40 cellular contexts compared by ENCODE assay signal in genomic region chr12:131162113-131162512, GRCh38.
"Had no signal": no experiment of that assay in that cellular context is flagged by ENCODE, and none has a peak within 500 bp of the region (broad histone marks: within the 10 kb centered on the region; RNA-seq: fewer than 3 reads in every experiment).

No MANE protein-coding gene starts in this region.

- H3K4me1 ChIP-seq: adrenal gland, body of pancreas, breast epithelium had no signal

- H3K27me3 ChIP-seq: body of pancreas, brain microvascular endothelial cell, cardiac muscle cell had no signal

- H3K4me1 Mint-ChIP-seq: activated B cell treated with CpG ODN at 0.5 μM for 24 hours; activated CD4-positive, alpha-beta T cell treated with anti-CD3 and anti-CD28 coated beads for 36 hours; activated naive CD8-positive, alpha-beta T cell treated with anti-CD3 and anti-CD28 coated beads for 36 hours; activated T-helper 17 cell treated with anti-CD3 and anti-CD28 coated beads, Interleukin-2, amount 50 U/mL, for 72 hours; central memory CD8-positive, alpha-beta T cell had no signal

- H3K27ac Mint-ChIP-seq: activated B cell treated with CpG ODN at 0.5 μM for 24 hours; activated CD4-positive, alpha-beta memory T cell treated with anti-CD3 and anti-CD28 coated beads for 36 hours; activated CD4-positive, alpha-beta T cell treated with anti-CD3 and anti-CD28 coated beads for 36 hours; activated CD8-positive, alpha-beta T cell treated with anti-CD3 and anti-CD28 coated beads for 36 hours; activated naive CD4-positive, alpha-beta T cell treated with anti-CD3 and anti-CD28 coated beads for 36 hours; activated naive CD4-positive, alpha-beta T cell treated with anti-CD3 and anti-CD28 coated beads, Interleukin-2, amount 50 U/mL, for 72 hours; activated naive CD8-positive, alpha-beta T cell treated with anti-CD3 and anti-CD28 coated beads for 36 hours; activated T-cell treated with anti-CD3 and anti-CD28 coated beads, Interleukin-2, amount 50 U/mL, for 72 hours; activated T-helper 1 cell treated with anti-CD3 and anti-CD28 coated beads, Interleukin-12 subunit alpha, Interleukin-12 subunit beta, Interleukin-2, Interleukin-4 antibody, amounts not matched to agents 30 ng/mL and 10 ng/mL and 1 ng/mL, durations not matched to agents 14 hours and 24 hours and 36 hours; activated T-helper 17 cell treated with anti-CD3 and anti-CD28 coated beads, Interleukin-2, amount 50 U/mL, for 72 hours; T-helper 1 cell treated with Interleukin-12 subunit alpha and Interleukin-12 subunit beta and Interleukin-4 antibody, amounts not matched to agents 30 μg/mL and 1 μg/mL, for 36 hours; T-helper 2 cell treated with Interferon-gamma antibody and Interleukin-4, amounts not matched to agents 5 μg/mL and 100 μg/mL, for 36 hours had no signal

- FAIRE-seq: astrocyte, TTC549 had no signal

- H3K9me3 Mint-ChIP-seq: activated B cell treated with CpG ODN at 0.5 μM for 24 hours; activated CD4-positive, alpha-beta memory T cell treated with anti-CD3 and anti-CD28 coated beads for 36 hours; activated CD8-positive, alpha-beta T cell treated with anti-CD3 and anti-CD28 coated beads for 36 hours; activated naive CD4-positive, alpha-beta T cell treated with anti-CD3 and anti-CD28 coated beads for 36 hours; activated naive CD4-positive, alpha-beta T cell treated with anti-CD3 and anti-CD28 coated beads, Interleukin-2, amount 50 U/mL, for 72 hours; activated naive CD8-positive, alpha-beta T cell treated with anti-CD3 and anti-CD28 coated beads for 36 hours; activated T-cell treated with anti-CD3 and anti-CD28 coated beads, Interleukin-2, amount 50 U/mL, for 4 hours; activated T-cell treated with anti-CD3 and anti-CD28 coated beads, Interleukin-2, amount 50 U/mL, for 72 hours; activated T-helper 1 cell treated with anti-CD3 and anti-CD28 coated beads, Interleukin-12 subunit alpha, Interleukin-12 subunit beta, Interleukin-2, Interleukin-4 antibody, amounts not matched to agents 30 ng/mL and 10 ng/mL and 1 ng/mL, durations not matched to agents 14 hours and 24 hours and 36 hours; activated T-helper 17 cell treated with anti-CD3 and anti-CD28 coated beads, Interleukin-2, amount 50 U/mL, for 72 hours; central memory CD8-positive, alpha-beta T cell; T-helper 1 cell treated with Interleukin-12 subunit alpha and Interleukin-12 subunit beta and Interleukin-4 antibody, amounts not matched to agents 30 μg/mL and 1 μg/mL, for 36 hours; T-helper 2 cell treated with Interferon-gamma antibody and Interleukin-4, amounts not matched to agents 5 μg/mL and 100 μg/mL, for 36 hours had no signal

- H3K36me3 Mint-ChIP-seq: activated CD4-positive, alpha-beta memory T cell treated with anti-CD3 and anti-CD28 coated beads for 36 hours; activated naive CD4-positive, alpha-beta T cell treated with anti-CD3 and anti-CD28 coated beads, Interleukin-2, amount 50 U/mL, for 72 hours; activated naive CD8-positive, alpha-beta T cell treated with anti-CD3 and anti-CD28 coated beads for 36 hours had no signal

- H3K9me3 ChIP-seq: adrenal gland, body of pancreas, breast epithelium had no signal

- H3K36me3 ChIP-seq: adrenal gland, brain microvascular endothelial cell, breast epithelium, cardiac muscle cell had no signal

- H3K4me3 Mint-ChIP-seq: activated B cell treated with CpG ODN at 0.5 μM for 24 hours; activated CD4-positive, alpha-beta memory T cell treated with anti-CD3 and anti-CD28 coated beads for 36 hours; activated CD4-positive, alpha-beta T cell treated with anti-CD3 and anti-CD28 coated beads for 36 hours; activated CD8-positive, alpha-beta T cell treated with anti-CD3 and anti-CD28 coated beads for 36 hours; activated naive CD4-positive, alpha-beta T cell treated with anti-CD3 and anti-CD28 coated beads for 36 hours; activated naive CD8-positive, alpha-beta T cell treated with anti-CD3 and anti-CD28 coated beads for 36 hours; activated T-cell treated with anti-CD3 and anti-CD28 coated beads, Interleukin-2, amount 50 U/mL, for 4 hours; activated T-cell treated with anti-CD3 and anti-CD28 coated beads, Interleukin-2, amount 50 U/mL, for 72 hours; activated T-helper 1 cell treated with anti-CD3 and anti-CD28 coated beads, Interleukin-12 subunit alpha, Interleukin-12 subunit beta, Interleukin-2, Interleukin-4 antibody, amounts not matched to agents 30 ng/mL and 10 ng/mL and 1 ng/mL, durations not matched to agents 14 hours and 24 hours and 36 hours; activated T-helper 17 cell treated with anti-CD3 and anti-CD28 coated beads, Interleukin-2, amount 50 U/mL, for 72 hours; central memory CD8-positive, alpha-beta T cell; T-helper 1 cell treated with Interleukin-12 subunit alpha and Interleukin-12 subunit beta and Interleukin-4 antibody, amounts not matched to agents 30 μg/mL and 1 μg/mL, for 36 hours; T-helper 2 cell treated with Interferon-gamma antibody and Interleukin-4, amounts not matched to agents 5 μg/mL and 100 μg/mL, for 36 hours had no signal

- H3K4me3 ChIP-seq: adrenal gland, body of pancreas, breast epithelium, cardiac muscle cell had no signal

- H3K27ac ChIP-seq: adrenal gland, body of pancreas, brain microvascular endothelial cell, breast epithelium, cardiac muscle cell, VCaP had no signal

- H3K27me3 Mint-ChIP-seq: activated CD4-positive, alpha-beta T cell treated with anti-CD3 and anti-CD28 coated beads for 36 hours had no signal

- ATAC-seq: activated CD4-positive, alpha-beta T cell treated with anti-CD3 and anti-CD28 coated beads for 36 hours; activated CD8-positive, alpha-beta T cell treated with anti-CD3 and anti-CD28 coated beads for 36 hours; activated naive CD4-positive, alpha-beta T cell treated with anti-CD3 and anti-CD28 coated beads, Interleukin-2, amount 50 U/mL, for 72 hours; activated T-cell treated with anti-CD3 and anti-CD28 coated beads, Interleukin-2, amount 50 U/mL, for 4 hours; activated T-cell treated with anti-CD3 and anti-CD28 coated beads, Interleukin-2, amount 50 U/mL, for 72 hours; activated T-helper 17 cell treated with anti-CD3 and anti-CD28 coated beads, Interleukin-2, amount 50 U/mL, for 72 hours; body of pancreas had no signal

- DNase-seq: activated B cell treated with CpG ODN at 0.5 μM for 24 hours; activated CD4-positive, alpha-beta memory T cell treated with anti-CD3 and anti-CD28 coated beads for 36 hours; activated CD4-positive, alpha-beta T cell treated with anti-CD3 and anti-CD28 coated beads for 36 hours; activated CD4-positive, alpha-beta T cell treated with anti-CD3 and anti-CD28 coated beads for 48 hours; activated CD4-positive, alpha-beta T cell treated with anti-CD3 and anti-CD28 coated beads, Interleukin-2, amount 50 U/mL, for 1 hour; activated CD4-positive, alpha-beta T cell treated with anti-CD3 and anti-CD28 coated beads, Interleukin-2, amount 50 U/mL, for 4 hours; activated CD4-positive, CD25-positive, alpha-beta regulatory T cell treated with anti-CD3 and anti-CD28 coated beads, Interleukin-2, amount 50 U/mL, for 72 hours; activated CD8-positive, alpha-beta memory T cell treated with anti-CD3 and anti-CD28 coated beads, Interleukin-2, amount 50 U/mL, for 4 hours; activated CD8-positive, alpha-beta T cell treated with anti-CD3 and anti-CD28 coated beads for 36 hours; activated effector memory CD4-positive, alpha-beta T cell treated with anti-CD3 and anti-CD28 coated beads, Interleukin-2, amount 50 U/mL, for 16 hours; activated gamma-delta T cell treated with Interleukin-2 at 50 U/mL for 16 hours; activated naive CD4-positive, alpha-beta T cell; activated naive CD4-positive, alpha-beta T cell treated with anti-CD3 and anti-CD28 coated beads for 36 hours; activated naive CD4-positive, alpha-beta T cell treated with anti-CD3 and anti-CD28 coated beads, Interleukin-2, amount 50 U/mL, for 16 hours; activated naive CD8-positive, alpha-beta T cell treated with anti-CD3 and anti-CD28 coated beads for 36 hours; activated T-cell treated with anti-CD3 and anti-CD28 coated beads for 4 hours; activated T-cell treated with anti-CD3 and anti-CD28 coated beads, Interleukin-2, amount 50 U/mL, for 1 hour; activated T-cell treated with anti-CD3 and anti-CD28 coated beads, Interleukin-2, amount 50 U/mL, for 4 hours; activated T-cell treated with anti-CD3 and anti-CD28 coated beads, Interleukin-2, amount 50 U/mL, for 72 hours; amniotic stem cell; aorta; body of pancreas; brain microvascular endothelial cell; caudate nucleus; cerebellar nuclear complex; T-helper 1 cell; T-helper 2 cell; T-helper 9 cell had no signal
